In the genomic region with DNA sequence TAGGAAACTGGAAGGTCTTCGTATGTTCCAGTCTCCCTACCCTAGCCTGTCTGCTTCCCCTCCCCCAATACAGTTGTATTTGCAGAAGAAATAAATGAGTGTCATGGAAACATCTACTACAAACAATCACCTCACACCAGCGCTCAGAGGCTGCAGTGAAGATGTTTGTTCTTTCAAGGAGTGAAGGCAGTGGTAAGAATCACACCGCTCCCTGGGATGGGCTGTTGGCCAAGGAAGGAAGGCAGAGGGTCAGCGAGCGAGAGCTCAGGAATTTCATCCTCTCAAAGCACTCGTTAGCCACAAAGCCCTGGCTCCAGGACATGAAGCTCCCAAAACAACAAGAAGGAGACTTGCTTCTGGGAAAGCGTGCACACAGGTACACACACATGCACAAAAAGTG, we compare ENCODE assay signal across 9 cellular contexts. TPM values are rescaled to one million over a fixed set of nuclear protein-coding genes. Genes with fewer than 3 reads are reported as not detected.
A peak's percentile ranks its signal among the peaks of the same experiment; 100 is the strongest.
DNase-seq lines count a peak whose midpoint lies in the region; ATAC-seq, FAIRE-seq and TF ChIP-seq lines count a peak whose summit lies in the region.
"Had no signal": no experiment of that assay in that cellular context is flagged by ENCODE, and none has a peak within 500 bp of the region (broad histone marks: within the 10 kb centered on the region; RNA-seq: fewer than 3 reads in every experiment).

No MANE protein-coding gene starts in this region.

- no peak overlapping the region for H3K4ac ChIP-seq in H9 (ENCODE audit: low read depth, low read length)

- H2BK20ac ChIP-seq in H9 (ENCODE audit: low read depth, low read length, poor library complexity, severe bottlenecking), result no peak overlapping the region

- intact Hi-C loops in CD4-positive, alpha-beta T cell (cut with DNase I, micrococcal nuclease), result loop anchor here (1.0 to 10.0 kb wide), 3 partner anchors 13 to 267 kb away; partner anchors contain the start of genes NCAPD3 (in 2 of the 2) and VPS26B (in 2 of the 2)
- intact Hi-C loops in natural killer cell (cut with micrococcal nuclease), result no loop called here

- no peaks in the 10 kb centered on the region for H3K36me3 ChIP-seq in astrocyte (ENCODE audit: insufficient read depth, low read length)

- H3K79me2 ChIP-seq in H9 (ENCODE audit: insufficient read depth, low read length) (no peaks in the 10 kb centered on the region; the same call in 1 of the 2 replicates), astrocyte (ENCODE audit: insufficient read depth, low read length) (peaks cover 5% of the 10 kb centered on the region)

- H4K20me1 ChIP-seq in H9 (ENCODE audit: control insufficient read depth, insufficient read depth, insufficient read length) (no peaks in the 10 kb centered on the region), astrocyte (ENCODE audit: insufficient read depth, low read length) (peaks cover 4% of the 10 kb centered on the region)

- H3K9ac ChIP-seq in H9 (ENCODE audit: extremely low read depth, insufficient read length, low read length) (no peak overlapping the region), astrocyte (ENCODE audit: low read length) (no peak overlapping the region)

- H4K91ac ChIP-seq in H9 (ENCODE audit: insufficient read length, low read depth, low read length), result no peak overlapping the region

- peaks cover 7% of the 10 kb centered on the region for H3K23me2 ChIP-seq in H9 (ENCODE audit: insufficient read length, low read depth, low read length, poor library complexity, severe bottlenecking)

- H2BK5ac ChIP-seq in H9 (ENCODE audit: insufficient read length, low read length), result no peak overlapping the region

- H2BK15ac ChIP-seq in H9 (ENCODE audit: low read depth, low read length), result no peak overlapping the region

- CTCF ChIA-PET in CD4-positive, alpha-beta T cell (lab: Charles Lee), result interaction anchor here (1.0 to 4.5 kb wide), 4 partner anchors 11 to 250 kb away, joined by 3 to 26 read pairs (median 6); no protein-coding TSS in a partner anchor

- POLR2A ChIA-PET in CD4-positive, alpha-beta T cell (lab: Charles Lee), result interaction anchor here (1.2 to 4.5 kb wide), 4 partner anchors 12 to 84 kb away, joined by 4 to 42 read pairs (median 6); no protein-coding TSS in a partner anchor

- TF ChIP-seq CTCF in CD4-positive, alpha-beta T cell (IDR thresholded peaks at IDR 0.05), result no peak
- TF ChIP-seq CTCF in H9 (conservative IDR thresholded peaks at IDR 0.05) (no peak), astrocyte (IDR thresholded peaks at IDR 0.05; ENCODE audit: insufficient read depth, low read depth, low read length) (no peak), natural killer cell (IDR thresholded peaks at IDR 0.05) (no peak)

- H3K27me3 ChIP-seq in CD4-positive, alpha-beta T cell (ENCODE audit: control insufficient read depth, insufficient read depth, low read length), result peaks cover 16% of the 10 kb centered on the region
- peaks cover 1% of the 10 kb centered on the region; the same call in 1 of the 2 replicates for H3K27me3 ChIP-seq in H9 (ENCODE audit: insufficient read depth, low read length)
- H3K27me3 ChIP-seq in astrocyte (ENCODE audit: insufficient read depth, low read length), result peaks cover 33% of the 10 kb centered on the region

- H2AK5ac ChIP-seq in H9 (ENCODE audit: insufficient read length, low read length), result no peak overlapping the region

- H2BK120ac ChIP-seq in H9 (ENCODE audit: low read depth, low read length, poor library complexity, severe bottlenecking), result no peak overlapping the region

- H3K27ac ChIP-seq in CD4-positive, alpha-beta T cell (ENCODE audit: low read depth, low read length), result no peak overlapping the region
- H3K27ac ChIP-seq in H9 (ENCODE audit: insufficient read length, low read depth, low read length), result no peak overlapping the region
- no peak overlapping the region for H3K27ac ChIP-seq in astrocyte (ENCODE audit: low read depth, low read length)

- no peak for FAIRE-seq in astrocyte (lab: Jason Lieb, UNC)

- H3K36me3 Mint-ChIP-seq in CD4-positive, alpha-beta T cell (ENCODE audit: low read depth), result no peaks in the 10 kb centered on the region
- H3K36me3 Mint-ChIP-seq in H9 (ENCODE audit: insufficient read depth in 1 of 3, low read depth in 3 of 3) (peaks cover 0 to 8% (median 5%) of the 10 kb centered on the region in 3 experiments; a peak in 6 of 7 replicates), astrocyte (ENCODE audit: low read depth, unreplicated experiment) (no peaks in the 10 kb centered on the region), natural killer cell (no peaks in the 10 kb centered on the region)

- no peak overlapping the region for H3K14ac ChIP-seq in H9 (ENCODE audit: insufficient read depth, low read length)

- peaks cover 14% of the 10 kb centered on the region for H3K27me3 Mint-ChIP-seq in CD4-positive, alpha-beta T cell
- H3K27me3 Mint-ChIP-seq in H9 (ENCODE audit: low read depth) (peaks cover 61% of the 10 kb centered on the region), astrocyte (ENCODE audit: low read depth, unreplicated experiment) (peaks cover 26% of the 10 kb centered on the region), natural killer cell (ENCODE audit: low read depth in 2 of 2) (peaks cover 42 to 61% of the 10 kb centered on the region in 2 donors)

- H2AFZ ChIP-seq in H9 (ENCODE audit: low read length), result no peak overlapping the region
- H2AFZ ChIP-seq in astrocyte (ENCODE audit: low read depth, low read length), result no peak overlapping the region

- H3K4me3 Mint-ChIP-seq in CD4-positive, alpha-beta T cell, result peak overlapping the region; percentile 87
- H3K4me3 Mint-ChIP-seq in H9 (peak overlapping the region; percentile 85 to 93), astrocyte (ENCODE audit: unreplicated experiment) (peak overlapping the region; percentile 92), natural killer cell (peak overlapping the region; percentile 77)

- H3K4me3 ChIP-seq in astrocyte (ENCODE audit: insufficient read depth, low read depth, low read length), result no peak overlapping the region

- peak overlapping the region; percentile 77 for H3K27ac Mint-ChIP-seq in CD4-positive, alpha-beta T cell
- no peak overlapping the region for H3K27ac Mint-ChIP-seq in H9
- H3K27ac Mint-ChIP-seq in astrocyte (ENCODE audit: unreplicated experiment), result peak overlapping the region; percentile 93
- H3K27ac Mint-ChIP-seq in natural killer cell, result no peak overlapping the region

- no peaks in the 10 kb centered on the region for H3K9me3 Mint-ChIP-seq in CD4-positive, alpha-beta T cell
- H3K9me3 Mint-ChIP-seq in H9, result peaks cover 0 to 20% of the 10 kb centered on the region in 2 experiments; a peak in 3 of 5 replicates
- H3K9me3 Mint-ChIP-seq in astrocyte (ENCODE audit: unreplicated experiment), result peaks cover 2% of the 10 kb centered on the region
- H3K9me3 Mint-ChIP-seq in natural killer cell, result no peaks in the 10 kb centered on the region

- H3K79me1 ChIP-seq in H9 (ENCODE audit: insufficient read depth, low read depth, low read length, poor library complexity, severe bottlenecking), result no peaks in the 10 kb centered on the region

- no peak for DNase-seq in CD4-positive, alpha-beta T cell
- no peak for DNase-seq in H9
- DNase-seq in astrocyte (ENCODE audit: low read depth), result peak; percentile 45
- DNase-seq in natural killer cell, result no peak
- DNase-seq in AG20443 (ENCODE audit: low spot score), result no peak
- no peak for DNase-seq in cerebellar nuclear complex (lab: John Stamatoyannopoulos, UW)
- DNase-seq: NCI-H187 treated with DMSO at 0.1 percent for 48 hours had no signal

- no peak overlapping the region for H4K8ac ChIP-seq in H9 (replicated peaks; ENCODE audit: insufficient read length, low read depth, low read length)

- H3K4me1 ChIP-seq in H9 (ENCODE audit: insufficient read depth, low read length) (peaks cover 8% of the 10 kb centered on the region; the same call in 1 of the 2 replicates), astrocyte (ENCODE audit: insufficient read depth, low read length) (peaks cover 20% of the 10 kb centered on the region)

- H3K9me3 ChIP-seq in CD4-positive, alpha-beta T cell (ENCODE audit: control insufficient read depth, low read length), result no peaks in the 10 kb centered on the region
- H3K9me3 ChIP-seq in H9 (ENCODE audit: control insufficient read depth, low read depth, low read length) (no peaks in the 10 kb centered on the region), astrocyte (ENCODE audit: insufficient read depth, low read depth, low read length) (no peaks in the 10 kb centered on the region)

- WGBS in H9 (ENCODE audit: extremely low coverage, insufficient read length, low lambda C conversion rate), result no CpG with 5 or more reads among the region's 7 CpGs

- H3K18ac ChIP-seq in H9 (ENCODE audit: insufficient read length, low read depth, low read length), result no peak overlapping the region

- peaks cover 38% of the 10 kb centered on the region for H3K4me1 Mint-ChIP-seq in CD4-positive, alpha-beta T cell (ENCODE audit: low read depth)
- peaks cover 23 to 30% of the 10 kb centered on the region in 2 experiments for H3K4me1 Mint-ChIP-seq in H9
- H3K4me1 Mint-ChIP-seq in astrocyte (ENCODE audit: low read depth, unreplicated experiment), result peaks cover 25% of the 10 kb centered on the region
- peaks cover 0 to 9% of the 10 kb centered on the region in 2 donors for H3K4me1 Mint-ChIP-seq in natural killer cell

- no peak overlapping the region for H3K23ac ChIP-seq in H9 (ENCODE audit: insufficient read length, low read depth, low read length)

- no peak overlapping the region for H3T11ph ChIP-seq in H9 (ENCODE audit: low read length)

- H3K4me2 ChIP-seq in H9 (ENCODE audit: insufficient read depth, insufficient read length, low read length), result peak overlapping the region; percentile 84
- peak overlapping the region; percentile 97 for H3K4me2 ChIP-seq in astrocyte (ENCODE audit: low read length)

- ATAC-seq in CD4-positive, alpha-beta T cell (ENCODE audit: poor library complexity), result no peak
- ATAC-seq in natural killer cell, result no peak
- ATAC-seq in HG03442 (IDR thresholded peaks at IDR 0.05; ENCODE audit: unreplicated experiment), result no peak
- ATAC-seq in HG03175 (IDR thresholded peaks at IDR 0.05; ENCODE audit: unreplicated experiment), result no peak

- H2BK12ac ChIP-seq in H9 (ENCODE audit: insufficient read length, low read depth, low read length), result no peak overlapping the region

- no peak overlapping the region for H4K5ac ChIP-seq in H9 (ENCODE audit: insufficient read length, low read depth, low read length)

- no peak overlapping the region for H3K56ac ChIP-seq in H9 (ENCODE audit: insufficient read length, low read depth, low read length)

RNA-seq across cellular contexts. Expression of gene IGSF9B, which starts 1.2 kb away (rescaled TPM):
- total RNA-seq in CD4-positive, alpha-beta T cell, result 10 to 100 TPM; 24.3 to 27.4 TPM
- 25.7 and 26.3 TPM in 2 replicates for total RNA-seq in H9 (2021)
- total RNA-seq in astrocyte, result 13.1 and 16.7 TPM in 2 replicates
- 1 to 10 TPM; 2.2 to 6.1 (median 4.3) TPM for total RNA-seq in natural killer cell

Comparison
In these comparisons a context has a peak if more than half of its experiments do, and no peak if none do; other contexts are left out.
1. H3K27ac Mint-ChIP-seq: peak in CD4-positive, alpha-beta T cell (single experiment) and astrocyte (single experiment); none in H9 (0 of 3) and natural killer cell (0 of 2).
2. Peak in every context shown above with its lines, with median percentiles within 50 percentile points of each other: H3K4me3 Mint-ChIP-seq.